ENCODE assay signal across 23 cellular contexts in the genomic region with DNA sequence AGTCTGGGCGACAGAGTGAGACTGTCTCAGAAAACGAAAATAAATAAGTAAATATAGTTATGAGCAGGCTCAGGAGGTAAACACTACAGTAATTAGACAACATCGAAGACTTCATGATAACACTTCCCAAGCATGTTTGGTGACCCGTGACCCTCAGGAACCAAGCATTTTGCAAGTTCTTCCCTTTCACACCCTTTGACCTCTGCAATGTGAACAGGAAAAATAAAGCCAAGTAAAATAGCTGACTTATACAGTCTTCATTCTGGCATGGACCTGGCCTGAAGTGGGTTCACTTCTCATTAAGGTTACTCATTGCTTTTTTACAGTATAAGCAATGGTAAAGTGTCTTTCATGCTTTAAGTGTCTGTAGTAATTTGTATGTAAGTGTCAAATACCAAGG. TPM values are rescaled to one million over a fixed set of nuclear protein-coding genes. Genes with fewer than 3 reads are reported as not detected.
DNase-seq lines count a peak whose midpoint lies in the region; ATAC-seq, FAIRE-seq and TF ChIP-seq lines count a peak whose summit lies in the region.
"Had no signal": no experiment of that assay in that cellular context is flagged by ENCODE, and none has a peak within 500 bp of the region (broad histone marks: within the 10 kb centered on the region; RNA-seq: fewer than 3 reads in every experiment).

No MANE protein-coding gene starts in this region.

- H4K20me1 ChIP-seq in HepG2 (ENCODE audit: insufficient read depth, low read length): no peaks in the 10 kb centered on the region
- H4K20me1 ChIP-seq: BLaER1 had no signal

- intact Hi-C loops in HepG2 (cut with micrococcal nuclease; ENCODE audit: unreplicated experiment) (no loop called here), right cardiac atrium (cut with DNase I) (loop anchor here in 1 of 4 donors (10.0 kb wide), 2 partner anchors 50 to 60 kb away; no protein-coding TSS in a partner anchor)

- TF ChIP-seq POLR2A in HepG2 (IDR thresholded peaks at IDR 0.05; ENCODE audit: insufficient read depth in 1 of 2, low read depth in 2 of 2, low read length in 2 of 2): no peak

- H3K36me3 ChIP-seq in liver (ENCODE audit: control insufficient read depth in 4 of 4, insufficient read depth in 3 of 4, low read depth in 1 of 4, low read length in 3 of 4) (no peaks in the 10 kb centered on the region), HepG2 (replicated peaks in 1 of 2; ENCODE audit: control insufficient read depth in 1 of 2, insufficient read depth in 2 of 2, low read length in 2 of 2) (no peaks in the 10 kb centered on the region), SJCRH30 (no peaks in the 10 kb centered on the region)
- H3K36me3 ChIP-seq: BLaER1, HAP-1 had no signal

- no peak overlapping the region for H3K4me2 ChIP-seq in HepG2 (ENCODE audit: low read depth, low read length)
- H3K4me2 ChIP-seq: BLaER1 had no signal

- no peak for FAIRE-seq in HepG2 (lab: Jason Lieb, UNC)
- FAIRE-seq: A204.1, D721Med, GM12878, H54 had no signal

- POLR2A ChIA-PET in HepG2 (lab: Yijun Ruan, JAX): no interaction called here

- no peak for DNase-seq in HepG2 (ENCODE audit: low spot score)
- DNase-seq in left lobe of liver (ENCODE audit: low spot score): no peak
- DNase-seq in renal cortical epithelial cell (ENCODE audit: low read depth): peak; percentile 62
- no peak for DNase-seq in SJCRH30
- no peak for DNase-seq in right cardiac atrium
- DNase-seq: Caco-2; CD4-positive, CD25-positive, alpha-beta regulatory T cell; CD8-positive, alpha-beta T cell; DMS 273 treated with DMSO at 0.1 percent for 48 hours; DMS79; EL; GDM1; GOT3; HFFc6 had no signal

- TF ChIP-seq RAD21 in liver (IDR thresholded peaks at IDR 0.05) (peak; percentile 5 to 38), HepG2 (CRISPR knock-in tag; IDR thresholded peaks at IDR 0.05) (no peak)

- H3K9ac ChIP-seq in liver (ENCODE audit: low read depth in 1 of 2, low read length in 2 of 2): no peak overlapping the region
- H3K9ac ChIP-seq in HepG2 (ENCODE audit: insufficient read depth, low read depth, low read length): no peak overlapping the region
- H3K9ac ChIP-seq: BLaER1 had no signal

- in situ Hi-C loops in HepG2 (cut with HindIII; ENCODE audit: extremely low pct_ligation_motif_present, low pct_unique_long_range_greater_than_20kb): no loop called here

- H3K4me3 ChIP-seq in liver (ENCODE audit: low read depth in 1 of 3, low read length in 3 of 3): no peak overlapping the region
- no peak overlapping the region for H3K4me3 ChIP-seq in HepG2 (replicated peaks in 1 of 3; ENCODE audit: insufficient read depth in 1 of 3, low read depth in 2 of 3, low read length in 3 of 3)
- no peak overlapping the region for H3K4me3 ChIP-seq in SJCRH30
- H3K4me3 ChIP-seq in right cardiac atrium (ENCODE audit: low read length): no peak overlapping the region
- H3K4me3 ChIP-seq: BLaER1, GM12878, HAP-1 had no signal

- H3K27ac ChIP-seq in liver (ENCODE audit: low read depth in 1 of 2, low read length in 2 of 2): no peak overlapping the region
- no peak overlapping the region for H3K27ac ChIP-seq in HepG2 (ENCODE audit: extremely low read length, insufficient read depth, low read length)
- no peak overlapping the region for H3K27ac ChIP-seq in SJCRH30
- no peak overlapping the region for H3K27ac ChIP-seq in right cardiac atrium (ENCODE audit: low read length)
- H3K27ac ChIP-seq: 22Rv1, BLaER1, C4-2B had no signal

- peaks cover 0 to 7% (median 4%) of the 10 kb centered on the region in 4 donors for H3K4me1 ChIP-seq in liver (ENCODE audit: control insufficient read depth in 4 of 4, insufficient read depth in 4 of 4, low read length in 3 of 4)
- no peaks in the 10 kb centered on the region for H3K4me1 ChIP-seq in HepG2 (ENCODE audit: insufficient read depth, low read length)
- peaks cover 6% of the 10 kb centered on the region; the same call in 1 of the 2 replicates for H3K4me1 ChIP-seq in SJCRH30
- no peaks in the 10 kb centered on the region for H3K4me1 ChIP-seq in right cardiac atrium (ENCODE audit: control insufficient read depth, insufficient read depth, low read length)
- H3K4me1 ChIP-seq: BLaER1, Caco-2 had no signal

- no TSS peak for BruUV-seq in HepG2 (replicated peaks; lab: Mats Ljungman, UMichigan)

- 33% methylated on average over 4 of the region's 4 CpGs for WGBS in liver
- WGBS in HepG2 (ENCODE audit: low lambda C conversion rate): 0% methylated on average over 4 of the region's 4 CpGs
- WGBS in right cardiac atrium: 79% methylated on average over 4 of the region's 4 CpGs

- H3K79me2 ChIP-seq in HepG2 (ENCODE audit: insufficient read depth, low read length): no peaks in the 10 kb centered on the region

- ATAC-seq in HepG2 (no peak), left lobe of liver (peak; percentile 97), right cardiac atrium (no peak)
- ATAC-seq: CD8-positive, alpha-beta T cell; GM12878 had no signal

- CTCF ChIA-PET in HepG2 (lab: Yijun Ruan, JAX; ENCODE audit: low intra/inter-chr PET ratio, low total read pairs): no interaction called here

- H3K9me3 ChIP-seq in liver (ENCODE audit: control insufficient read depth in 4 of 4, low read length in 3 of 4) (no peaks in the 10 kb centered on the region), HepG2 (ENCODE audit: low read length) (no peaks in the 10 kb centered on the region), SJCRH30 (replicated peaks) (no peaks in the 10 kb centered on the region), right cardiac atrium (ENCODE audit: control insufficient read depth, low read length) (no peaks in the 10 kb centered on the region)
- H3K9me3 ChIP-seq: BLaER1, Caco-2, HAP-1 had no signal

- TF ChIP-seq CTCF in liver (IDR thresholded peaks at IDR 0.05; ENCODE audit: low read depth, low read length, missing input control) (no peak), HepG2 (CRISPR knock-in tag; IDR thresholded peaks at IDR 0.05) (no peak)

- no peak overlapping the region for H2AFZ ChIP-seq in HepG2 (ENCODE audit: low read length)

- H3K27me3 ChIP-seq in liver (ENCODE audit: control insufficient read depth in 4 of 4, insufficient read depth in 4 of 4, low read length in 3 of 4): no peaks in the 10 kb centered on the region
- no peaks in the 10 kb centered on the region for H3K27me3 ChIP-seq in HepG2 (ENCODE audit: control insufficient read depth in 1 of 2, insufficient read depth in 2 of 2, low read length in 2 of 2)
- no peaks in the 10 kb centered on the region for H3K27me3 ChIP-seq in SJCRH30
- no peaks in the 10 kb centered on the region for H3K27me3 ChIP-seq in right cardiac atrium (ENCODE audit: control insufficient read depth, insufficient read depth)
- H3K27me3 ChIP-seq: BLaER1 had no signal

- TF ChIP-seq EP300 in HepG2 (IDR thresholded peaks at IDR 0.05; ENCODE audit: low read depth in 2 of 2, low read length in 2 of 2) (no peak), HepG2 (CRISPR knock-in tag; IDR thresholded peaks at IDR 0.05; ENCODE audit: borderline replicate concordance) (no peak)

TF ChIP-seq in liver, 16 proteins besides CTCF, POLR2A, EP300 and RAD21 (continues in another document):
- peak; percentile 54 to 64 for TF ChIP-seq RXRA (IDR thresholded peaks at IDR 0.05)
- TF ChIP-seq HNF4A (conservative IDR thresholded peaks at IDR 0.05): peak in 1 of 2 donors; percentile 40
- peak; percentile 20 for TF ChIP-seq MAX (IDR thresholded peaks at IDR 0.05)
- no peak for TF ChIP-seq FOXA2 (IDR thresholded peaks at IDR 0.05)

TF ChIP-seq in HepG2, 621 proteins besides CTCF, POLR2A, EP300 and RAD21 (continues in another document):
- no peak for TF ChIP-seq MYC (CRISPR knock-in tag; IDR thresholded peaks at IDR 0.05; ENCODE audit: borderline replicate concordance)
- TF ChIP-seq MEIS2 (CRISPR knock-in tag; IDR thresholded peaks at IDR 0.05): no peak
- no peak for TF ChIP-seq RORA (CRISPR knock-in tag; IDR thresholded peaks at IDR 0.05)
- TF ChIP-seq POLR2AphosphoS2 (IDR thresholded peaks at IDR 0.05; ENCODE audit: low read depth, low read length): no peak
- no peak for TF ChIP-seq ZNF567 (CRISPR knock-in tag; IDR thresholded peaks at IDR 0.05; ENCODE audit: borderline replicate concordance)
- no peak for TF ChIP-seq BRCA1 (CRISPR knock-in tag; IDR thresholded peaks at IDR 0.05)
- TF ChIP-seq SKI (IDR thresholded peaks at IDR 0.05; ENCODE audit: partially characterized antibody): no peak
- no peak for TF ChIP-seq ZNF496 (CRISPR knock-in tag; IDR thresholded peaks at IDR 0.05; ENCODE audit: insufficient replicate concordance)

RNA-seq across cellular contexts. Expression of gene TGIF1, which starts 15.3 kb away (rescaled TPM):
- total RNA-seq in liver (10 to 100 TPM; 22.9 to 26.4 TPM), HepG2 (2016; rRNA removed; fragmentation: Illumina TruSeq; extraction: Trizol) (44.0 and 50.0 TPM in 2 replicates), left lobe of liver (14.1 TPM), renal cortical epithelial cell (295 and 343 TPM in 2 replicates), right cardiac atrium (10 to 100 TPM; 11.4 to 19.2 (median 12.8) TPM)
- polyA plus RNA-seq in liver (10 to 100 TPM; 13.1 to 14.0 TPM), HepG2 (2011; rRNA removed) (76.1 and 76.3 TPM in 2 replicates), right cardiac atrium (12.1 TPM)
- total RNA-seq in HepG2 (2016; cell fraction: cytosol; rRNA removed; fragmentation: Illumina TruSeq; extraction: Trizol; ENCODE audit: low read depth): 15.3 and 17.9 TPM in 2 replicates
- total RNA-seq in HepG2 (2016; cell fraction: insoluble cytoplasmic fraction; rRNA removed; fragmentation: Illumina TruSeq; extraction: Trizol): 39.7 and 48.5 TPM in 2 replicates
- 31.9 and 33.8 TPM in 2 replicates for total RNA-seq in HepG2 (2016; cell fraction: membrane; rRNA removed; fragmentation: Illumina TruSeq; extraction: Trizol)
- 48.5 and 49.4 TPM in 2 replicates for total RNA-seq in HepG2 (2016; cell fraction: nucleus; rRNA removed; fragmentation: Illumina TruSeq; extraction: Trizol)
- 82.7 and 83.0 TPM in 2 replicates for polyA plus RNA-seq in HepG2 (2011; cell fraction: cytosol; rRNA removed)
- 170 and 172 TPM in 2 replicates for polyA plus RNA-seq in HepG2 (2011; cell fraction: nucleus; rRNA removed)
- 35.4 and 51.3 TPM in 2 replicates for polyA plus RNA-seq in HepG2 (2012)
- polyA plus RNA-seq in HepG2 (2016; cell fraction: cytosol; fragmentation: Illumina TruSeq; extraction: Trizol; ENCODE audit: low read depth): 8.5 and 8.6 TPM in 2 replicates
- 37.9 and 44.1 TPM in 2 replicates for polyA plus RNA-seq in HepG2 (2016; cell fraction: insoluble cytoplasmic fraction; fragmentation: Illumina TruSeq; extraction: Trizol; ENCODE audit: low read depth)
- 16.3 and 18.7 TPM in 2 replicates for polyA plus RNA-seq in HepG2 (2016; cell fraction: membrane; fragmentation: Illumina TruSeq; extraction: Trizol; ENCODE audit: low read depth)
- 82.0 and 82.8 TPM in 2 replicates for polyA plus RNA-seq in HepG2 (2016; cell fraction: nucleus; fragmentation: Illumina TruSeq; extraction: Trizol; ENCODE audit: insufficient read depth, low read depth)
- 89.5 and 113 TPM in 2 replicates for polyA minus RNA-seq in HepG2 (2011; rRNA and poly(A)+ RNA removed; ENCODE audit: low replicate concordance)
- 43.2 and 45.1 TPM in 2 replicates for polyA minus RNA-seq in HepG2 (2011; cell fraction: cytosol; rRNA and poly(A)+ RNA removed)
- polyA minus RNA-seq in HepG2 (2011; cell fraction: nucleus; rRNA and poly(A)+ RNA removed): 66.8 and 68.0 TPM in 2 replicates
- 86.9 and 88.8 TPM in 2 replicates for total RNA-seq in SJCRH30 (2014; rRNA removed; shearing (Covaris generic))
